ENCODE assay signal across 16 cellular contexts in genomic region chr12:57830393-57830792, GRCh38. TPM values are rescaled to one million over a fixed set of nuclear protein-coding genes. Genes with fewer than 3 reads are reported as not detected.
DNase-seq lines count a peak whose midpoint lies in the region; ATAC-seq and TF ChIP-seq lines count a peak whose summit lies in the region.
"Had no signal": no experiment of that assay in that cellular context is flagged by ENCODE, and none has a peak within 500 bp of the region (broad histone marks: within the 10 kb centered on the region; RNA-seq: fewer than 3 reads in every experiment).

No MANE protein-coding gene starts in this region.

- TF ChIP-seq CTCF in lower lobe of right lung (IDR thresholded peaks at IDR 0.05) (no peak), transverse colon (IDR thresholded peaks at IDR 0.05) (no peak), BE2C (IDR thresholded peaks at IDR 0.05; ENCODE audit: low read depth, low read length) (no peak)

- H3K27ac ChIP-seq in lower lobe of right lung: peak overlapping the region; percentile 47
- peak overlapping the region in 3 of 4 donors; percentile 66 to 98 (median 85) for H3K27ac ChIP-seq in transverse colon
- H3K27ac ChIP-seq: HL-60 had no signal

- in situ Hi-C loops in transverse colon (cut with MboI; ENCODE audit: low pct_ligation_motif_present in 1 of 4, low pct_unique_long_range_greater_than_20kb in 1 of 4, low sequenced_read_pairs in 3 of 4): loop anchor here in 2 of 4 donors (5.0 to 10.0 kb wide), 2 partner anchors 74 to 77 kb away; no protein-coding TSS in a partner anchor

- H3K27me3 ChIP-seq in lower lobe of right lung (ENCODE audit: low read depth): no peaks in the 10 kb centered on the region
- H3K27me3 ChIP-seq in transverse colon: no peaks in the 10 kb centered on the region
- H3K27me3 ChIP-seq in BE2C: no peaks in the 10 kb centered on the region

- H3K4me3 ChIP-seq in lower lobe of right lung: no peak overlapping the region
- H3K4me3 ChIP-seq in transverse colon: no peak overlapping the region
- no peak overlapping the region for H3K4me3 ChIP-seq in BE2C (ENCODE audit: low read depth, low read length)

- H3K27ac Mint-ChIP-seq in activated naive CD8-positive, alpha-beta T cell: peak overlapping the region; percentile 77
- H3K27ac Mint-ChIP-seq in activated naive CD8-positive, alpha-beta T cell treated with anti-CD3 and anti-CD28 coated beads, Interleukin-2, amount 50 U/mL, for 24 hours: no peak overlapping the region
- peak overlapping the region; percentile 61 for H3K27ac Mint-ChIP-seq in activated T-helper 1 cell treated with anti-CD3 and anti-CD28 coated beads, Interleukin-12 subunit alpha, Interleukin-12 subunit beta, Interleukin-2, Interleukin-4 antibody, amounts not matched to agents 30 ng/mL and 10 ng/mL and 1 ng/mL, durations not matched to agents 14 hours and 24 hours and 36 hours

- ATAC-seq in activated naive CD8-positive, alpha-beta T cell treated with anti-CD3 and anti-CD28 coated beads, Interleukin-2, amount 50 U/mL, for 24 hours: no peak
- ATAC-seq in lower lobe of right lung: no peak
- ATAC-seq: stimulated activated naive CD8-positive, alpha-beta T cell treated with anti-CD3 and anti-CD28 coated beads, Interleukin-15, amount 100 ng/mL, for 72 hours had no signal

- intact Hi-C loops in activated T-helper 1 cell treated with anti-CD3 and anti-CD28 coated beads, Interleukin-12 subunit alpha, Interleukin-12 subunit beta, Interleukin-2, Interleukin-4 antibody, amounts not matched to agents 30 ng/mL and 10 ng/mL and 1 ng/mL, durations not matched to agents 14 hours and 24 hours and 36 hours (cut with micrococcal nuclease): no loop called here
- intact Hi-C loops in lower lobe of right lung (cut with DNase I) (loop anchor here (10.0 kb wide), 1 partner anchor 64 kb away; no protein-coding TSS in a partner anchor), transverse colon (cut with DNase I; ENCODE audit: low total_unique reads) (loop anchor here (2.0 kb wide), 1 partner anchor 68 kb away; no protein-coding TSS in a partner anchor)

- H3K9me3 ChIP-seq in lower lobe of right lung (no peaks in the 10 kb centered on the region), transverse colon (no peaks in the 10 kb centered on the region), BE2C (no peaks in the 10 kb centered on the region)

- no peak for TF ChIP-seq EP300 in transverse colon (IDR thresholded peaks at IDR 0.05; ENCODE audit: low read depth)

- H3K4me1 ChIP-seq in lower lobe of right lung (peaks cover 78% of the 10 kb centered on the region), transverse colon (peaks cover 45 to 67% (median 52%) of the 10 kb centered on the region in 4 donors), BE2C (peaks cover 8% of the 10 kb centered on the region)

- no peak overlapping the region for H3K4me3 Mint-ChIP-seq in activated naive CD8-positive, alpha-beta T cell
- no peak overlapping the region for H3K4me3 Mint-ChIP-seq in activated naive CD8-positive, alpha-beta T cell treated with anti-CD3 and anti-CD28 coated beads, Interleukin-2, amount 50 U/mL, for 24 hours
- H3K4me3 Mint-ChIP-seq in activated T-helper 1 cell treated with anti-CD3 and anti-CD28 coated beads, Interleukin-12 subunit alpha, Interleukin-12 subunit beta, Interleukin-2, Interleukin-4 antibody, amounts not matched to agents 30 ng/mL and 10 ng/mL and 1 ng/mL, durations not matched to agents 14 hours and 24 hours and 36 hours: no peak overlapping the region
- H3K4me3 Mint-ChIP-seq: stimulated activated naive CD8-positive, alpha-beta T cell treated with anti-CD3 and anti-CD28 coated beads, Interleukin-15, amount 100 ng/mL, for 72 hours had no signal

- H3K36me3 Mint-ChIP-seq in activated naive CD8-positive, alpha-beta T cell: no peaks in the 10 kb centered on the region
- peaks cover 10% of the 10 kb centered on the region for H3K36me3 Mint-ChIP-seq in activated naive CD8-positive, alpha-beta T cell treated with anti-CD3 and anti-CD28 coated beads, Interleukin-2, amount 50 U/mL, for 24 hours (ENCODE audit: low read depth)
- peaks cover 19% of the 10 kb centered on the region for H3K36me3 Mint-ChIP-seq in activated T-helper 1 cell treated with anti-CD3 and anti-CD28 coated beads, Interleukin-12 subunit alpha, Interleukin-12 subunit beta, Interleukin-2, Interleukin-4 antibody, amounts not matched to agents 30 ng/mL and 10 ng/mL and 1 ng/mL, durations not matched to agents 14 hours and 24 hours and 36 hours (ENCODE audit: low read depth)

- no peak for DNase-seq in activated naive CD8-positive, alpha-beta T cell treated with anti-CD3 and anti-CD28 coated beads, Interleukin-2, amount 50 U/mL, for 24 hours
- no peak for DNase-seq in activated T-helper 1 cell treated with anti-CD3 and anti-CD28 coated beads, Interleukin-12 subunit alpha, Interleukin-12 subunit beta, Interleukin-2, Interleukin-4 antibody, amounts not matched to agents 30 ng/mL and 10 ng/mL and 1 ng/mL, durations not matched to agents 14 hours and 24 hours and 36 hours (ENCODE audit: low spot score)
- no peak for DNase-seq in lower lobe of right lung
- DNase-seq in transverse colon: no peak
- no peak for DNase-seq in AG20443 (ENCODE audit: low spot score)
- DNase-seq in putamen (ENCODE audit: low spot score): no peak
- DNase-seq in BE2C: no peak
- DNase-seq: activated CD8-positive, alpha-beta memory T cell treated with anti-CD3 and anti-CD28 coated beads, Interleukin-2, amount 50 U/mL, for 4 hours; foreskin melanocyte; GOT3; KBM-7; NCI-H2107; NCI-H69; stimulated activated naive CD8-positive, alpha-beta T cell treated with anti-CD3 and anti-CD28 coated beads, Interleukin-15, amount 100 ng/mL, for 72 hours had no signal

- H3K27me3 Mint-ChIP-seq in activated naive CD8-positive, alpha-beta T cell: no peaks in the 10 kb centered on the region
- no peaks in the 10 kb centered on the region for H3K27me3 Mint-ChIP-seq in activated naive CD8-positive, alpha-beta T cell treated with anti-CD3 and anti-CD28 coated beads, Interleukin-2, amount 50 U/mL, for 24 hours
- H3K27me3 Mint-ChIP-seq in activated T-helper 1 cell treated with anti-CD3 and anti-CD28 coated beads, Interleukin-12 subunit alpha, Interleukin-12 subunit beta, Interleukin-2, Interleukin-4 antibody, amounts not matched to agents 30 ng/mL and 10 ng/mL and 1 ng/mL, durations not matched to agents 14 hours and 24 hours and 36 hours (ENCODE audit: insufficient read depth): no peaks in the 10 kb centered on the region
- H3K27me3 Mint-ChIP-seq: stimulated activated naive CD8-positive, alpha-beta T cell treated with anti-CD3 and anti-CD28 coated beads, Interleukin-15, amount 100 ng/mL, for 72 hours had no signal

- H3K4me1 Mint-ChIP-seq in activated naive CD8-positive, alpha-beta T cell (ENCODE audit: low read depth): peaks cover 56% of the 10 kb centered on the region
- peaks cover 58% of the 10 kb centered on the region for H3K4me1 Mint-ChIP-seq in activated naive CD8-positive, alpha-beta T cell treated with anti-CD3 and anti-CD28 coated beads, Interleukin-2, amount 50 U/mL, for 24 hours
- peaks cover 30% of the 10 kb centered on the region for H3K4me1 Mint-ChIP-seq in activated T-helper 1 cell treated with anti-CD3 and anti-CD28 coated beads, Interleukin-12 subunit alpha, Interleukin-12 subunit beta, Interleukin-2, Interleukin-4 antibody, amounts not matched to agents 30 ng/mL and 10 ng/mL and 1 ng/mL, durations not matched to agents 14 hours and 24 hours and 36 hours (ENCODE audit: low read depth)

- no peak for TF ChIP-seq POLR2A in transverse colon (IDR thresholded peaks at IDR 0.05)

- H3K36me3 ChIP-seq in lower lobe of right lung (peaks cover 60% of the 10 kb centered on the region), transverse colon (peaks cover 0 to 37% (median 22%) of the 10 kb centered on the region in 4 donors), BE2C (peaks cover 45% of the 10 kb centered on the region)

- WGBS in transverse colon (ENCODE audit: low coverage in 1 of 2), 2 donors: 80 to 87% methylated on average over 1 to 2 of the region's 2 CpGs

- H3K9me3 Mint-ChIP-seq in activated naive CD8-positive, alpha-beta T cell (ENCODE audit: low read depth): no peaks in the 10 kb centered on the region
- no peaks in the 10 kb centered on the region for H3K9me3 Mint-ChIP-seq in activated naive CD8-positive, alpha-beta T cell treated with anti-CD3 and anti-CD28 coated beads, Interleukin-2, amount 50 U/mL, for 24 hours
- no peaks in the 10 kb centered on the region for H3K9me3 Mint-ChIP-seq in activated T-helper 1 cell treated with anti-CD3 and anti-CD28 coated beads, Interleukin-12 subunit alpha, Interleukin-12 subunit beta, Interleukin-2, Interleukin-4 antibody, amounts not matched to agents 30 ng/mL and 10 ng/mL and 1 ng/mL, durations not matched to agents 14 hours and 24 hours and 36 hours
- H3K9me3 Mint-ChIP-seq: stimulated activated naive CD8-positive, alpha-beta T cell treated with anti-CD3 and anti-CD28 coated beads, Interleukin-15, amount 100 ng/mL, for 72 hours had no signal

RNA-seq across cellular contexts. Expression of gene AVIL, which starts 11.9 kb away (rescaled TPM):
- total RNA-seq in activated T-helper 1 cell treated with anti-CD3 and anti-CD28 coated beads, Interleukin-12 subunit alpha, Interleukin-12 subunit beta, Interleukin-2, Interleukin-4 antibody, amounts not matched to agents 30 ng/mL and 10 ng/mL and 1 ng/mL, durations not matched to agents 14 hours and 24 hours and 36 hours: 2.0 and 3.1 TPM in 2 replicates
- total RNA-seq in lower lobe of right lung (10.8 TPM), transverse colon (10 to 100 TPM in 2 of 4 donors, 1 to 10 TPM in 2; 3.0 to 21.1 (median 9.1) TPM)
- polyA plus RNA-seq in BE2C (2012; ENCODE audit: insufficient read depth, insufficient read length, low read depth): 8.1 TPM

RNA-seq across cellular contexts. Expression of gene CTDSP2, which starts 16.1 kb away (rescaled TPM):
- total RNA-seq in activated T-helper 1 cell treated with anti-CD3 and anti-CD28 coated beads, Interleukin-12 subunit alpha, Interleukin-12 subunit beta, Interleukin-2, Interleukin-4 antibody, amounts not matched to agents 30 ng/mL and 10 ng/mL and 1 ng/mL, durations not matched to agents 14 hours and 24 hours and 36 hours: 96.5 and 99.6 TPM in 2 replicates
- 220 TPM for total RNA-seq in lower lobe of right lung
- 100 to 1,000 TPM; 174 to 268 (median 231) TPM for total RNA-seq in transverse colon
- 115 TPM for polyA plus RNA-seq in BE2C (2012; ENCODE audit: insufficient read depth, insufficient read length, low read depth)

RNA-seq across cellular contexts. Expression of gene TSFM, which starts 47.8 kb away (rescaled TPM):
- total RNA-seq in activated T-helper 1 cell treated with anti-CD3 and anti-CD28 coated beads, Interleukin-12 subunit alpha, Interleukin-12 subunit beta, Interleukin-2, Interleukin-4 antibody, amounts not matched to agents 30 ng/mL and 10 ng/mL and 1 ng/mL, durations not matched to agents 14 hours and 24 hours and 36 hours: 63.5 and 68.6 TPM in 2 replicates
- 22.6 TPM for total RNA-seq in lower lobe of right lung
- 10 to 100 TPM in 3 of 4 donors, 1 to 10 TPM in 1; 1.4 to 23.2 (median 18.9) TPM for total RNA-seq in transverse colon
- 50.5 TPM for polyA plus RNA-seq in BE2C (2012; ENCODE audit: insufficient read depth, insufficient read length, low read depth)

RNA-seq across cellular contexts. Expression of gene EEF1AKMT3, which starts 58.0 kb away (rescaled TPM):
- total RNA-seq in activated T-helper 1 cell treated with anti-CD3 and anti-CD28 coated beads, Interleukin-12 subunit alpha, Interleukin-12 subunit beta, Interleukin-2, Interleukin-4 antibody, amounts not matched to agents 30 ng/mL and 10 ng/mL and 1 ng/mL, durations not matched to agents 14 hours and 24 hours and 36 hours: 4.5 and 5.4 TPM in 2 replicates
- 6.8 TPM for total RNA-seq in lower lobe of right lung
- total RNA-seq in transverse colon: 1 to 10 TPM; 1.9 to 6.7 (median 4.3) TPM
- 7.0 TPM for polyA plus RNA-seq in BE2C (2012; ENCODE audit: insufficient read depth, insufficient read length, low read depth)

RNA-seq across cellular contexts. Expression of gene METTL1, which starts 58.5 kb away (rescaled TPM):
- 89.7 and 90.0 TPM in 2 replicates for total RNA-seq in activated T-helper 1 cell treated with anti-CD3 and anti-CD28 coated beads, Interleukin-12 subunit alpha, Interleukin-12 subunit beta, Interleukin-2, Interleukin-4 antibody, amounts not matched to agents 30 ng/mL and 10 ng/mL and 1 ng/mL, durations not matched to agents 14 hours and 24 hours and 36 hours
- total RNA-seq in lower lobe of right lung (14.4 TPM), transverse colon (1 to 10 TPM; 4.1 to 7.1 (median 4.5) TPM)
- polyA plus RNA-seq in BE2C (2012; ENCODE audit: insufficient read depth, insufficient read length, low read depth): 141 TPM
